In the genomic region with DNA sequence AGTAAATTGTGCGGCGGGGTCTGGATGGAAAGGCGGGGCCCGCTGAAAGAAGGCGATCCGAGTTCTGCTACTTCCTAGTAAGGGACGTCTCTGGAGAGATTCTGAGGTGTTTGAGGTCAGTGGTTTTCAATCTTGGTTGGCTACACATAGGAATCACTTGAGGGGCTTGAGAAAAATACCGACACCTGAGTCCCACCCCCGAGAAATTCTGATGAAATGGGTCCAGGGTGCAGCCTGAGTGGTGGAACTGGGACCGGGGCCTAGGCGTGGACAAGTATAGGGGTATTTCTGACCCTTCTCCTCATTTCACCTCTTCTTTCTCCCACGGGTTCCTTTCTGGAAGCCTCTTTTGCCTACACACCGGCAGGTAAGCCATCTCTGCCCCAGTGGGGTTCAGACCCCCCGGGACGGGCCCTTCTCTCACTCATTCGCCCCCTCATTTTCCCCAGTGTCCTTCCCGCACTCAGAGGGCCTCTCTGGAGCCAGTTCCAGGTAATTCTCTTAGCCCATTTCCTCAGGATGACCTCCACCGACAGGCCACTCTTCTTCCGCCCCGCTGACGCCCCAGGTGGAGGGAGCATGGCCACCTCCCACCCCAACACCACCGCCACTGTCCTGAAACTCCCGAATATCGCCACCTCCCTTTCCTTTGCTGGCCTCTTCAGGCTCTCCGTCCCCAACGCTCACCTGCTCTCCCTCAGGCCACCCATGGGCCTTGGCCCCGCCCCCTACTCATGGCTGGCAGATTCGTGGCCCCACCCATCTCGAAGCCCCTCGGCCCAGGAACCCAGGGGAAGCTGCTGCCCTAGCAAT, we compare ENCODE assay signal across 10 cellular contexts. TPM values are rescaled to one million over a fixed set of nuclear protein-coding genes. Genes with fewer than 3 reads are reported as not detected.
DNase-seq lines count a peak whose midpoint lies in the region; ATAC-seq, FAIRE-seq and TF ChIP-seq lines count a peak whose summit lies in the region.
"Had no signal": no experiment of that assay in that cellular context is flagged by ENCODE, and none has a peak within 500 bp of the region (broad histone marks: within the 10 kb centered on the region; RNA-seq: fewer than 3 reads in every experiment).

No MANE protein-coding gene starts in this region.

- FAIRE-seq in astrocyte (lab: Jason Lieb, UNC) (no peak), HepG2 (lab: Jason Lieb, UNC) (no peak)

- intact Hi-C loops in activated CD4-positive, alpha-beta T cell treated with anti-CD3 and anti-CD28 coated beads, Interleukin-2, amount 10 ng/mL, durations not matched to agents 24 days and 14 days (cut with micrococcal nuclease) = loop anchor here (1.0 to 5.0 kb wide), 4 partner anchors 76 to 1390 kb away; partner anchors contain the start of genes CCDC15, FOXRED1, MSANTD2 and SRPRA
- intact Hi-C loops in HepG2 (cut with micrococcal nuclease; ENCODE audit: unreplicated experiment) = loop anchor here (2.0 kb wide), 1 partner anchor 58 kb away; no protein-coding TSS in a partner anchor

- H3K4me2 ChIP-seq in astrocyte (ENCODE audit: low read length) = peak overlapping the region; percentile 95
- H3K4me2 ChIP-seq in HepG2 (ENCODE audit: low read depth, low read length) = peak overlapping the region; percentile 86

- no peaks in the 10 kb centered on the region for H4K20me1 ChIP-seq in astrocyte (ENCODE audit: insufficient read depth, low read length)
- H4K20me1 ChIP-seq in HepG2 (ENCODE audit: insufficient read depth, low read length) = no peaks in the 10 kb centered on the region

- peak overlapping the region; percentile 86 for H3K27ac Mint-ChIP-seq in activated CD4-positive, alpha-beta T cell treated with anti-CD3 and anti-CD28 coated beads, Interleukin-2, amount 10 ng/mL, durations not matched to agents 24 days and 14 days
- peak overlapping the region; percentile 98 for H3K27ac Mint-ChIP-seq in astrocyte (ENCODE audit: unreplicated experiment)

- no peak for ATAC-seq in HepG2
- no peak for ATAC-seq in thoracic aorta (ENCODE audit: insufficient number of reproducible peaks, low FRiP score, low read depth)
- no peak for ATAC-seq in HG02588 (IDR thresholded peaks at IDR 0.05; ENCODE audit: unreplicated experiment)
- no peak for ATAC-seq in HG02571 (IDR thresholded peaks at IDR 0.05; ENCODE audit: unreplicated experiment)

- WGBS in HepG2 (ENCODE audit: low lambda C conversion rate) = 72% methylated on average over 30 of the region's 30 CpGs

- H3K4me1 Mint-ChIP-seq in activated CD4-positive, alpha-beta T cell treated with anti-CD3 and anti-CD28 coated beads, Interleukin-2, amount 10 ng/mL, durations not matched to agents 24 days and 14 days = peaks cover 11% of the 10 kb centered on the region
- H3K4me1 Mint-ChIP-seq in astrocyte (ENCODE audit: low read depth, unreplicated experiment) = no peaks in the 10 kb centered on the region

- CTCF ChIA-PET in HepG2 (lab: Yijun Ruan, JAX; ENCODE audit: low intra/inter-chr PET ratio, low total read pairs) = interaction anchor here (1.7 kb wide), 1 partner anchor 10 kb away, joined by 5 read pairs; no protein-coding TSS in a partner anchor

- H3K9me3 Mint-ChIP-seq in activated CD4-positive, alpha-beta T cell treated with anti-CD3 and anti-CD28 coated beads, Interleukin-2, amount 10 ng/mL, durations not matched to agents 24 days and 14 days = no peaks in the 10 kb centered on the region
- peaks cover 2% of the 10 kb centered on the region for H3K9me3 Mint-ChIP-seq in astrocyte (ENCODE audit: unreplicated experiment)

- peak overlapping the region; percentile 71 for H3K4me3 ChIP-seq in astrocyte (ENCODE audit: insufficient read depth, low read depth, low read length)
- H3K4me3 ChIP-seq in HepG2 (replicated peaks in 1 of 3; ENCODE audit: insufficient read depth in 1 of 3, low read depth in 2 of 3, low read length in 3 of 3) = peak overlapping the region; percentile 38 to 78 (median 54); a peak in 4 of 6 replicates
- H3K4me3 ChIP-seq in thoracic aorta = peak overlapping the region; percentile 72

- H3K4me1 ChIP-seq in astrocyte (ENCODE audit: insufficient read depth, low read length) (peaks cover 10% of the 10 kb centered on the region), HepG2 (ENCODE audit: insufficient read depth, low read length) (peaks cover 56% of the 10 kb centered on the region), thoracic aorta (ENCODE audit: control insufficient read depth in 1 of 2, low read depth in 2 of 2) (peaks cover 0 to 14% of the 10 kb centered on the region in 2 donors)

- H3K9ac ChIP-seq in astrocyte (ENCODE audit: low read length) (peak overlapping the region; percentile 89), HepG2 (ENCODE audit: insufficient read depth, low read depth, low read length) (no peak overlapping the region; the same call in 1 of the 2 replicates)

- no peak for DNase-seq in activated CD4-positive, alpha-beta T cell treated with anti-CD3 and anti-CD28 coated beads, Interleukin-2, amount 10 ng/mL, durations not matched to agents 24 days and 14 days
- no peak for DNase-seq in activated CD4-positive, alpha-beta T cell treated with anti-CD3 and anti-CD28 coated beads for 4 hours
- DNase-seq in astrocyte (ENCODE audit: low read depth) = no peak
- no peak for DNase-seq in HepG2 (ENCODE audit: low spot score)
- no peak for DNase-seq in thoracic aorta (ENCODE audit: low spot score)
- no peak for DNase-seq in NCI-H1417 treated with DMSO at 0.1 percent for 48 hours (lab: John Stamatoyannopoulos, UW)

- H3K27ac ChIP-seq in astrocyte (ENCODE audit: low read depth, low read length) (peak overlapping the region; percentile 96), HepG2 (ENCODE audit: extremely low read length, insufficient read depth, low read length) (no peak overlapping the region), thoracic aorta (peak overlapping the region; percentile 63 to 86)

- no peak for TF ChIP-seq RAD21 in HepG2 (CRISPR knock-in tag; IDR thresholded peaks at IDR 0.05)

- H3K79me2 ChIP-seq in astrocyte (ENCODE audit: insufficient read depth, low read length) (no peaks in the 10 kb centered on the region), HepG2 (ENCODE audit: insufficient read depth, low read length) (no peaks in the 10 kb centered on the region)

- BruUV-seq in HepG2 (replicated peaks; lab: Mats Ljungman, UMichigan) = no TSS peak

- POLR2A ChIA-PET in HepG2 (lab: Yijun Ruan, JAX) = interaction anchor here (0.6 to 1.3 kb wide), 7 partner anchors 58 to 254 kb away, joined by 3 to 8 read pairs (median 3); partner anchors contain the start of genes CCDC15, HEPACAM, SIAE and TBRG1

- TF ChIP-seq CTCF in astrocyte (IDR thresholded peaks at IDR 0.05; ENCODE audit: insufficient read depth, low read depth, low read length) (no peak), HepG2 (CRISPR knock-in tag; IDR thresholded peaks at IDR 0.05) (no peak), thoracic aorta (IDR thresholded peaks at IDR 0.05) (no peak)

- no peak for TF ChIP-seq POLR2A in HepG2 (IDR thresholded peaks at IDR 0.05; ENCODE audit: insufficient read depth in 1 of 2, low read depth in 2 of 2, low read length in 2 of 2)

- H3K27me3 Mint-ChIP-seq in activated CD4-positive, alpha-beta T cell treated with anti-CD3 and anti-CD28 coated beads, Interleukin-2, amount 10 ng/mL, durations not matched to agents 24 days and 14 days = peaks cover 40% of the 10 kb centered on the region
- H3K27me3 Mint-ChIP-seq in astrocyte (ENCODE audit: low read depth, unreplicated experiment) = peaks cover 48% of the 10 kb centered on the region

- H3K27me3 ChIP-seq in astrocyte (ENCODE audit: insufficient read depth, low read length) (peaks cover 11% of the 10 kb centered on the region), HepG2 (ENCODE audit: control insufficient read depth in 1 of 2, insufficient read depth in 2 of 2, low read length in 2 of 2) (peaks cover 2 to 63% of the 10 kb centered on the region in 2 experiments; a peak in 4 of 5 replicates), thoracic aorta (replicated peaks; ENCODE audit: insufficient read depth) (no peaks in the 10 kb centered on the region)

- H3K9me3 ChIP-seq in astrocyte (ENCODE audit: insufficient read depth, low read depth, low read length) = no peaks in the 10 kb centered on the region
- no peaks in the 10 kb centered on the region for H3K9me3 ChIP-seq in HepG2 (ENCODE audit: low read length)
- H3K9me3 ChIP-seq in thoracic aorta = no peaks in the 10 kb centered on the region

- H3K36me3 ChIP-seq in astrocyte (ENCODE audit: insufficient read depth, low read length) (no peaks in the 10 kb centered on the region), HepG2 (replicated peaks in 1 of 2; ENCODE audit: control insufficient read depth in 1 of 2, insufficient read depth in 2 of 2, low read length in 2 of 2) (no peaks in the 10 kb centered on the region), thoracic aorta (no peaks in the 10 kb centered on the region)

- in situ Hi-C loops in HepG2 (cut with HindIII; ENCODE audit: extremely low pct_ligation_motif_present, low pct_unique_long_range_greater_than_20kb) = loop anchor here (5.0 kb wide), 1 partner anchor 75 kb away; the partner anchor contains the start of gene CCDC15

- TF ChIP-seq EP300 in HepG2 (IDR thresholded peaks at IDR 0.05; ENCODE audit: low read depth in 2 of 2, low read length in 2 of 2) = no peak
- TF ChIP-seq EP300 in HepG2 (CRISPR knock-in tag; IDR thresholded peaks at IDR 0.05; ENCODE audit: borderline replicate concordance) = no peak

- H3K4me3 Mint-ChIP-seq in activated CD4-positive, alpha-beta T cell treated with anti-CD3 and anti-CD28 coated beads, Interleukin-2, amount 10 ng/mL, durations not matched to agents 24 days and 14 days = peak overlapping the region; percentile 91
- peak overlapping the region; percentile 88 for H3K4me3 Mint-ChIP-seq in astrocyte (ENCODE audit: unreplicated experiment)

- H3K36me3 Mint-ChIP-seq in activated CD4-positive, alpha-beta T cell treated with anti-CD3 and anti-CD28 coated beads, Interleukin-2, amount 10 ng/mL, durations not matched to agents 24 days and 14 days (ENCODE audit: low read depth) = no peaks in the 10 kb centered on the region
- H3K36me3 Mint-ChIP-seq in astrocyte (ENCODE audit: low read depth, unreplicated experiment) = no peaks in the 10 kb centered on the region

- peak overlapping the region; percentile 93 for H2AFZ ChIP-seq in astrocyte (ENCODE audit: low read depth, low read length)
- no peak overlapping the region for H2AFZ ChIP-seq in HepG2 (ENCODE audit: low read length)

RNA-seq across cellular contexts. Expression of gene ROBO3, which starts 11.8 kb away (rescaled TPM):
- total RNA-seq in activated CD4-positive, alpha-beta T cell treated with anti-CD3 and anti-CD28 coated beads, Interleukin-2, amount 10 ng/mL, durations not matched to agents 24 days and 14 days = 6.5 and 7.7 TPM in 2 replicates
- total RNA-seq in astrocyte (12.9 and 14.5 TPM in 2 replicates), HepG2 (2016; rRNA removed; fragmentation: Illumina TruSeq; extraction: Trizol) (0.07 TPM in 1 of 2 replicates, not detected in the other), thoracic aorta (10 to 100 TPM in 1 of 2 donors, 1 to 10 TPM in 1; 5.5 to 13.7 TPM)
- not detected in 2 replicates for total RNA-seq in HepG2 (2016; cell fraction: cytosol; rRNA removed; fragmentation: Illumina TruSeq; extraction: Trizol; ENCODE audit: low read depth)
- total RNA-seq in HepG2 (2016; cell fraction: insoluble cytoplasmic fraction; rRNA removed; fragmentation: Illumina TruSeq; extraction: Trizol) = 0.28 TPM in 1 of 2 replicates, not detected in the other
- total RNA-seq in HepG2 (2016; cell fraction: membrane; rRNA removed; fragmentation: Illumina TruSeq; extraction: Trizol) = 0.24 and 0.25 TPM in 2 replicates
- total RNA-seq in HepG2 (2016; cell fraction: nucleus; rRNA removed; fragmentation: Illumina TruSeq; extraction: Trizol) = 0.44 and 0.96 TPM in 2 replicates
- polyA plus RNA-seq in HepG2 (2011; rRNA removed) = 2.2 and 2.4 TPM in 2 replicates
- polyA plus RNA-seq in HepG2 (2011; cell fraction: cytosol; rRNA removed) = 0.49 and 2.1 TPM in 2 replicates
- polyA plus RNA-seq in HepG2 (2011; cell fraction: nucleus; rRNA removed) = 10.4 and 24.0 TPM in 2 replicates
- polyA plus RNA-seq in HepG2 (2012) = 2.3 and 3.0 TPM in 2 replicates
- 0.10 and 0.23 TPM in 2 replicates for polyA plus RNA-seq in HepG2 (2016; cell fraction: cytosol; fragmentation: Illumina TruSeq; extraction: Trizol; ENCODE audit: low read depth)
- 0.28 TPM in 1 of 2 replicates, not detected in the other for polyA plus RNA-seq in HepG2 (2016; cell fraction: insoluble cytoplasmic fraction; fragmentation: Illumina TruSeq; extraction: Trizol; ENCODE audit: low read depth)
- polyA plus RNA-seq in HepG2 (2016; cell fraction: membrane; fragmentation: Illumina TruSeq; extraction: Trizol; ENCODE audit: low read depth) = 0.50 TPM in 1 of 2 replicates, not detected in the other
- polyA plus RNA-seq in HepG2 (2016; cell fraction: nucleus; fragmentation: Illumina TruSeq; extraction: Trizol; ENCODE audit: insufficient read depth, low read depth) = 0.48 and 0.88 TPM in 2 replicates
- polyA minus RNA-seq in HepG2 (2011; rRNA and poly(A)+ RNA removed; ENCODE audit: low replicate concordance) = 1.2 TPM in 1 of 2 replicates, not detected in the other
- polyA minus RNA-seq in HepG2 (2011; cell fraction: cytosol; rRNA and poly(A)+ RNA removed) = not detected in 2 replicates
- polyA minus RNA-seq in HepG2 (2011; cell fraction: nucleus; rRNA and poly(A)+ RNA removed) = 1.2 and 1.7 TPM in 2 replicates

RNA-seq across cellular contexts. Expression of gene ROBO4, which starts 20.6 kb away (rescaled TPM):
- not detected in 2 replicates for total RNA-seq in activated CD4-positive, alpha-beta T cell treated with anti-CD3 and anti-CD28 coated beads, Interleukin-2, amount 10 ng/mL, durations not matched to agents 24 days and 14 days
- total RNA-seq in astrocyte = 0.25 TPM in 1 of 2 replicates, not detected in the other
- total RNA-seq in HepG2 (2016; rRNA removed; fragmentation: Illumina TruSeq; extraction: Trizol) = 0.07 TPM in 1 of 2 replicates, not detected in the other
- total RNA-seq in HepG2 (2016; cell fraction: cytosol; rRNA removed; fragmentation: Illumina TruSeq; extraction: Trizol; ENCODE audit: low read depth) = not detected in 2 replicates
- total RNA-seq in HepG2 (2016; cell fraction: insoluble cytoplasmic fraction; rRNA removed; fragmentation: Illumina TruSeq; extraction: Trizol) = not detected in 2 replicates
- not detected in 2 replicates for total RNA-seq in HepG2 (2016; cell fraction: membrane; rRNA removed; fragmentation: Illumina TruSeq; extraction: Trizol)
- total RNA-seq in HepG2 (2016; cell fraction: nucleus; rRNA removed; fragmentation: Illumina TruSeq; extraction: Trizol) = not detected in 2 replicates
- 0.47 and 1.1 TPM in 2 replicates for polyA plus RNA-seq in HepG2 (2011; rRNA removed)
- 0.21 and 0.60 TPM in 2 replicates for polyA plus RNA-seq in HepG2 (2011; cell fraction: cytosol; rRNA removed)
- polyA plus RNA-seq in HepG2 (2011; cell fraction: nucleus; rRNA removed) = 4.1 and 9.2 TPM in 2 replicates
- polyA plus RNA-seq in HepG2 (2012) = 2.2 and 2.4 TPM in 2 replicates
- polyA plus RNA-seq in HepG2 (2016; cell fraction: cytosol; fragmentation: Illumina TruSeq; extraction: Trizol; ENCODE audit: low read depth) = not detected in 2 replicates
- polyA plus RNA-seq in HepG2 (2016; cell fraction: insoluble cytoplasmic fraction; fragmentation: Illumina TruSeq; extraction: Trizol; ENCODE audit: low read depth) = not detected in 2 replicates
- not detected in 2 replicates for polyA plus RNA-seq in HepG2 (2016; cell fraction: membrane; fragmentation: Illumina TruSeq; extraction: Trizol; ENCODE audit: low read depth)
- 0.51 and 0.55 TPM in 2 replicates for polyA plus RNA-seq in HepG2 (2016; cell fraction: nucleus; fragmentation: Illumina TruSeq; extraction: Trizol; ENCODE audit: insufficient read depth, low read depth)
- 6.3 TPM in 1 of 2 replicates, not detected in the other for polyA minus RNA-seq in HepG2 (2011; rRNA and poly(A)+ RNA removed; ENCODE audit: low replicate concordance)
- polyA minus RNA-seq in HepG2 (2011; cell fraction: cytosol; rRNA and poly(A)+ RNA removed) = 2.1 and 2.7 TPM in 2 replicates
- 3.7 and 7.2 TPM in 2 replicates for polyA minus RNA-seq in HepG2 (2011; cell fraction: nucleus; rRNA and poly(A)+ RNA removed)
- 10 to 100 TPM in 1 of 2 donors, 1 to 10 TPM in 1; 8.5 to 18.8 TPM for total RNA-seq in thoracic aorta

RNA-seq across cellular contexts. Expression of gene HEPN1, which starts 42.0 kb away (rescaled TPM):
- not detected in 2 replicates for total RNA-seq in activated CD4-positive, alpha-beta T cell treated with anti-CD3 and anti-CD28 coated beads, Interleukin-2, amount 10 ng/mL, durations not matched to agents 24 days and 14 days
- total RNA-seq in astrocyte (not detected in 2 replicates), HepG2 (2016; rRNA removed; fragmentation: Illumina TruSeq; extraction: Trizol) (not detected in 2 replicates), thoracic aorta (under 1 TPM in 1 of 2 donors, not detected in 1; 0.41 TPM)
- total RNA-seq in HepG2 (2016; cell fraction: cytosol; rRNA removed; fragmentation: Illumina TruSeq; extraction: Trizol; ENCODE audit: low read depth) = not detected in 2 replicates
- total RNA-seq in HepG2 (2016; cell fraction: insoluble cytoplasmic fraction; rRNA removed; fragmentation: Illumina TruSeq; extraction: Trizol) = not detected in 2 replicates
- total RNA-seq in HepG2 (2016; cell fraction: membrane; rRNA removed; fragmentation: Illumina TruSeq; extraction: Trizol) = not detected in 2 replicates
- total RNA-seq in HepG2 (2016; cell fraction: nucleus; rRNA removed; fragmentation: Illumina TruSeq; extraction: Trizol) = not detected in 2 replicates
- polyA plus RNA-seq in HepG2 (2011; rRNA removed) = not detected in 2 replicates
- polyA plus RNA-seq in HepG2 (2011; cell fraction: cytosol; rRNA removed) = not detected in 2 replicates
- not detected in 2 replicates for polyA plus RNA-seq in HepG2 (2011; cell fraction: nucleus; rRNA removed)
- polyA plus RNA-seq in HepG2 (2012) = 34.1 and 38.2 TPM in 2 replicates
- not detected in 2 replicates for polyA plus RNA-seq in HepG2 (2016; cell fraction: cytosol; fragmentation: Illumina TruSeq; extraction: Trizol; ENCODE audit: low read depth)
- not detected in 2 replicates for polyA plus RNA-seq in HepG2 (2016; cell fraction: insoluble cytoplasmic fraction; fragmentation: Illumina TruSeq; extraction: Trizol; ENCODE audit: low read depth)
- not detected in 2 replicates for polyA plus RNA-seq in HepG2 (2016; cell fraction: membrane; fragmentation: Illumina TruSeq; extraction: Trizol; ENCODE audit: low read depth)
- polyA plus RNA-seq in HepG2 (2016; cell fraction: nucleus; fragmentation: Illumina TruSeq; extraction: Trizol; ENCODE audit: insufficient read depth, low read depth) = not detected in 2 replicates
- polyA minus RNA-seq in HepG2 (2011; rRNA and poly(A)+ RNA removed; ENCODE audit: low replicate concordance) = not detected in 2 replicates
- 0.70 TPM in 1 of 2 replicates, not detected in the other for polyA minus RNA-seq in HepG2 (2011; cell fraction: cytosol; rRNA and poly(A)+ RNA removed)
- 0.26 TPM in 1 of 2 replicates, not detected in the other for polyA minus RNA-seq in HepG2 (2011; cell fraction: nucleus; rRNA and poly(A)+ RNA removed)
- total RNA-seq: Daoy, M059J had no signal

RNA-seq across cellular contexts. Expression of gene HEPACAM, which starts 58.8 kb away (rescaled TPM):
- total RNA-seq in activated CD4-positive, alpha-beta T cell treated with anti-CD3 and anti-CD28 coated beads, Interleukin-2, amount 10 ng/mL, durations not matched to agents 24 days and 14 days = not detected in 2 replicates
- total RNA-seq in astrocyte (0.19 TPM in 1 of 2 replicates, not detected in the other), HepG2 (2016; rRNA removed; fragmentation: Illumina TruSeq; extraction: Trizol) (58.5 and 66.9 TPM in 2 replicates), thoracic aorta (1 to 10 TPM in 1 of 2 donors, under 1 TPM in 1; 0.49 to 1.2 TPM)
- 17.6 and 18.7 TPM in 2 replicates for total RNA-seq in HepG2 (2016; cell fraction: cytosol; rRNA removed; fragmentation: Illumina TruSeq; extraction: Trizol; ENCODE audit: low read depth)
- 53.8 and 67.4 TPM in 2 replicates for total RNA-seq in HepG2 (2016; cell fraction: insoluble cytoplasmic fraction; rRNA removed; fragmentation: Illumina TruSeq; extraction: Trizol)
- 53.8 and 64.2 TPM in 2 replicates for total RNA-seq in HepG2 (2016; cell fraction: membrane; rRNA removed; fragmentation: Illumina TruSeq; extraction: Trizol)
- total RNA-seq in HepG2 (2016; cell fraction: nucleus; rRNA removed; fragmentation: Illumina TruSeq; extraction: Trizol) = 81.5 and 83.9 TPM in 2 replicates
- polyA plus RNA-seq in HepG2 (2011; rRNA removed) = 74.8 and 121 TPM in 2 replicates
- 47.5 and 102 TPM in 2 replicates for polyA plus RNA-seq in HepG2 (2011; cell fraction: cytosol; rRNA removed)
- 131 and 258 TPM in 2 replicates for polyA plus RNA-seq in HepG2 (2011; cell fraction: nucleus; rRNA removed)
- 59.1 and 64.3 TPM in 2 replicates for polyA plus RNA-seq in HepG2 (2012)
- polyA plus RNA-seq in HepG2 (2016; cell fraction: cytosol; fragmentation: Illumina TruSeq; extraction: Trizol; ENCODE audit: low read depth) = 10.5 and 13.0 TPM in 2 replicates
- polyA plus RNA-seq in HepG2 (2016; cell fraction: insoluble cytoplasmic fraction; fragmentation: Illumina TruSeq; extraction: Trizol; ENCODE audit: low read depth) = 31.3 and 35.9 TPM in 2 replicates
- 36.7 and 41.7 TPM in 2 replicates for polyA plus RNA-seq in HepG2 (2016; cell fraction: membrane; fragmentation: Illumina TruSeq; extraction: Trizol; ENCODE audit: low read depth)
- 102 and 105 TPM in 2 replicates for polyA plus RNA-seq in HepG2 (2016; cell fraction: nucleus; fragmentation: Illumina TruSeq; extraction: Trizol; ENCODE audit: insufficient read depth, low read depth)
- polyA minus RNA-seq in HepG2 (2011; rRNA and poly(A)+ RNA removed; ENCODE audit: low replicate concordance) = 0.19 and 706 TPM in 2 replicates
- polyA minus RNA-seq in HepG2 (2011; cell fraction: cytosol; rRNA and poly(A)+ RNA removed) = 95.5 and 142 TPM in 2 replicates
- polyA minus RNA-seq in HepG2 (2011; cell fraction: nucleus; rRNA and poly(A)+ RNA removed) = 137 and 199 TPM in 2 replicates
- total RNA-seq: Daoy, M059J had no signal
